Comparison of ENCODE assay signal across 1 cellular context in genomic region chr1:23367451-23367790, GRCh38.
TF ChIP-seq lines count a peak whose summit lies in the region.

No MANE protein-coding gene starts in this region.

TF ChIP-seq in HepG2, 621 proteins besides CTCF, POLR2A, EP300 and RAD21:
- peak; percentile 26; the same call in 1 of the 2 replicates for TF ChIP-seq ZNF3 (CRISPR knock-in tag; IDR thresholded peaks at IDR 0.05)
- TF ChIP-seq ZFP82 (CRISPR knock-in tag; IDR thresholded peaks at IDR 0.05; ENCODE audit: borderline replicate concordance): 0 out of 2 replicates have a peak, but pooled peaks have one; percentile 18
- no peak for TF ChIP-seq POLR2AphosphoS2 (IDR thresholded peaks at IDR 0.05; ENCODE audit: low read depth, low read length)
- TF ChIP-seq SMYD3 (CRISPR knock-in tag; IDR thresholded peaks at IDR 0.05): 0 out of 2 replicates have a peak, but pooled peaks have one; percentile 40
- TF ChIP-seq KLF6 (CRISPR knock-in tag; IDR thresholded peaks at IDR 0.05): no peak
- no peak for TF ChIP-seq MYNN (CRISPR knock-in tag; IDR thresholded peaks at IDR 0.05; ENCODE audit: low read depth)
- TF ChIP-seq RFXANK (CRISPR knock-in tag; IDR thresholded peaks at IDR 0.05): no peak
- TF ChIP-seq ISL2 (CRISPR knock-in tag; IDR thresholded peaks at IDR 0.05): no peak
